27 cellular contexts compared by ENCODE assay signal in the genomic region with DNA sequence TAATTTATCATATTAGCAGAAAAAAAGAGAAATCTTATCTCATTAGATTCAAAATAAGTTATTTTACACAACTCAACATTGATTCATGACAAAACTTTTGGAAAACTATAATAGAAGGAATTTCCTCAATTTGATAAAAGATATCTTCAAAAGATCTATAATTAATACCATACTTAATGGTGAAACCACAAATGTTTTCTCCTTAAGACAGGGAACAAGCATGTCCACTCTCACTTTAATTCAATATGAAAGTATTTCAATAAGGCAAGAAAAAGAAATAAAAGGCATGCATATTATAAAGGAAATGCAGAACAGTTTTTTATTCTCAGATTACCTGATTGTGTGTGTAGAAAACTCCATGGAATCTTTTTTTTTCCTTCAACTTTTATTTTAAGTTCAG. TPM values are rescaled to one million over a fixed set of nuclear protein-coding genes. Genes with fewer than 3 reads are reported as not detected.
DNase-seq lines count a peak whose midpoint lies in the region; ATAC-seq, FAIRE-seq and TF ChIP-seq lines count a peak whose summit lies in the region.
"Had no signal": no experiment of that assay in that cellular context is flagged by ENCODE, and none has a peak within 500 bp of the region (broad histone marks: within the 10 kb centered on the region; RNA-seq: fewer than 3 reads in every experiment).

No MANE protein-coding gene starts in this region.

- peak; percentile 76 for ATAC-seq in SK-N-SH treated with all-trans-retinoic acid at 6 μM for 48 hours
- ATAC-seq: GM12878 had no signal

- no peak for TF ChIP-seq CTCF in type B pancreatic cell (conservative IDR thresholded peaks at IDR 0.05)

- DNase-seq in frontal cortex (ENCODE audit: low spot score in 2 of 2) (no peak), type B pancreatic cell (ENCODE audit: extremely low spot score, unreplicated experiment) (no peak), HTR-8/SVneo (ENCODE audit: insufficient read length, low spot score) (no peak)
- DNase-seq: ACHN; BE2C; C1 segment of cervical spinal cord; CD4-positive, alpha-beta memory T cell; CD4-positive, CD25-positive, alpha-beta regulatory T cell; CD8-positive, alpha-beta memory T cell; COR-L47; DMS 273 treated with DMSO at 0.1 percent for 48 hours; DMS153; DMS53; DMS79; DND-41; EL; GDM1 had no signal

- no peak overlapping the region for H3K4me3 Mint-ChIP-seq in type B pancreatic cell
- H3K4me3 Mint-ChIP-seq: CD14-positive monocyte; CD4-positive, alpha-beta memory T cell; CD4-positive, CD25-positive, alpha-beta regulatory T cell; CD8-positive, alpha-beta memory T cell had no signal

- no peaks in the 10 kb centered on the region for H3K4me1 Mint-ChIP-seq in type B pancreatic cell (ENCODE audit: unreplicated experiment)
- H3K4me1 Mint-ChIP-seq: CD14-positive monocyte; CD4-positive, alpha-beta memory T cell; CD4-positive, CD25-positive, alpha-beta regulatory T cell; CD8-positive, alpha-beta memory T cell had no signal

- no peaks in the 10 kb centered on the region for H3K27me3 Mint-ChIP-seq in type B pancreatic cell
- H3K27me3 Mint-ChIP-seq: CD4-positive, CD25-positive, alpha-beta regulatory T cell had no signal

- H3K9me3 Mint-ChIP-seq in type B pancreatic cell = peaks cover 9% of the 10 kb centered on the region

- H3K27ac Mint-ChIP-seq in type B pancreatic cell = no peak overlapping the region
- H3K27ac Mint-ChIP-seq: CD14-positive monocyte; CD4-positive, CD25-positive, alpha-beta regulatory T cell; CD8-positive, alpha-beta memory T cell had no signal

- FAIRE-seq in A204.1 (lab: Jason Lieb, UNC) = peak; percentile 3
- peak; percentile 57 for FAIRE-seq in frontal cortex (lab: Jason Lieb, UNC)
- FAIRE-seq in HTR-8/SVneo (lab: Jason Lieb, UNC) = no peak
- FAIRE-seq: GM12878, GM12892, GM18507 had no signal

- H3K36me3 Mint-ChIP-seq in type B pancreatic cell = no peaks in the 10 kb centered on the region
- H3K36me3 Mint-ChIP-seq: CD14-positive monocyte; CD4-positive, CD25-positive, alpha-beta regulatory T cell; CD8-positive, alpha-beta memory T cell had no signal

TF ChIP-seq in SK-N-SH treated with all-trans-retinoic acid at 6 μM for 48 hours, 23 proteins besides CTCF, POLR2A, EP300 and RAD21:
- TF ChIP-seq ARNTL (CRISPR knock-in tag; IDR thresholded peaks at IDR 0.05; ENCODE audit: borderline replicate concordance, low read depth) (no peak), ZFP3 (CRISPR knock-in tag; IDR thresholded peaks at IDR 0.05) (no peak), BACH2 (CRISPR knock-in tag; IDR thresholded peaks at IDR 0.05; ENCODE audit: borderline replicate concordance) (no peak), ZC3H10 (CRISPR knock-in tag; IDR thresholded peaks at IDR 0.05) (no peak), PPARA (CRISPR knock-in tag; IDR thresholded peaks at IDR 0.05; ENCODE audit: borderline replicate concordance) (no peak), ZNF8 (CRISPR knock-in tag; IDR thresholded peaks at IDR 0.05) (no peak), ZNF565 (CRISPR knock-in tag; conservative IDR thresholded peaks at IDR 0.05; ENCODE audit: low read depth) (no peak), ESRRG (CRISPR knock-in tag; IDR thresholded peaks at IDR 0.05) (no peak), CSDC2 (CRISPR knock-in tag; IDR thresholded peaks at IDR 0.05) (no peak), TCF4 (CRISPR knock-in tag; IDR thresholded peaks at IDR 0.05; ENCODE audit: borderline replicate concordance) (no peak), ZFP30 (CRISPR knock-in tag; IDR thresholded peaks at IDR 0.05) (no peak), GLIS3 (CRISPR knock-in tag; IDR thresholded peaks at IDR 0.05) (no peak), OSR1 (CRISPR knock-in tag; IDR thresholded peaks at IDR 0.05) (no peak)
- TF ChIP-seq, protein P1, sequence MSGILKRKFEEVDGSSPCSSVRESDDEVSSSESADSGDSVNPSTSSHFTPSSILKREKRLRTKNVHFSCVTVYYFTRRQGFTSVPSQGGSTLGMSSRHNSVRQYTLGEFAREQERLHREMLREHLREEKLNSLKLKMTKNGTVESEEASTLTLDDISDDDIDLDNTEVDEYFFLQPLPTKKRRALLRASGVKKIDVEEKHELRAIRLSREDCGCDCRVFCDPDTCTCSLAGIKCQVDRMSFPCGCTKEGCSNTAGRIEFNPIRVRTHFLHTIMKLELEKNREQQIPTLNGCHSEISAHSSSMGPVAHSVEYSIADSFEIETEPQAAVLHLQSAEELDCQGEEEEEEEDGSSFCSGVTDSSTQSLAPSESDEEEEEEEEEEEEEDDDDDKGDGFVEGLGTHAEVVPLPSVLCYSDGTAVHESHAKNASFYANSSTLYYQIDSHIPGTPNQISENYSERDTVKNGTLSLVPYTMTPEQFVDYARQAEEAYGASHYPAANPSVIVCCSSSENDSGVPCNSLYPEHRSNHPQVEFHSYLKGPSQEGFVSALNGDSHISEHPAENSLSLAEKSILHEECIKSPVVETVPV (CRISPR knock-in tag; IDR thresholded peaks at IDR 0.05) = no peak
- TF ChIP-seq, protein P2, sequence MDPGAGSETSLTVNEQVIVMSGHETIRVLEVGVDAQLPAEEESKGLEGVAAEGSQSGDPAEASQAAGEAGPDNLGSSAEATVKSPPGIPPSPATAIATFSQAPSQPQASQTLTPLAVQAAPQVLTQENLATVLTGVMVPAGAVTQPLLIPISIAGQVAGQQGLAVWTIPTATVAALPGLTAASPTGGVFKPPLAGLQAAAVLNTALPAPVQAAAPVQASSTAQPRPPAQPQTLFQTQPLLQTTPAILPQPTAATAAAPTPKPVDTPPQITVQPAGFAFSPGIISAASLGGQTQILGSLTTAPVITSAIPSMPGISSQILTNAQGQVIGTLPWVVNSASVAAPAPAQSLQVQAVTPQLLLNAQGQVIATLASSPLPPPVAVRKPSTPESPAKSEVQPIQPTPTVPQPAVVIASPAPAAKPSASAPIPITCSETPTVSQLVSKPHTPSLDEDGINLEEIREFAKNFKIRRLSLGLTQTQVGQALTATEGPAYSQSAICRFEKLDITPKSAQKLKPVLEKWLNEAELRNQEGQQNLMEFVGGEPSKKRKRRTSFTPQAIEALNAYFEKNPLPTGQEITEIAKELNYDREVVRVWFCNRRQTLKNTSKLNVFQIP (CRISPR knock-in tag; IDR thresholded peaks at IDR 0.05; ENCODE audit: borderline replicate concordance, low read depth) = no peak
TF ChIP-seq in SK-N-SH treated with all-trans-retinoic acid at 6 μM for 48 hours: peak in this region for 0.

RNA-seq across cellular contexts. Expression of a gene that starts 23.6 kb away (rescaled TPM):
- not detected for total RNA-seq in frontal cortex
- 0.40 TPM in 1 of 2 replicates, not detected in the other for total RNA-seq in type B pancreatic cell (ENCODE audit: low replicate concordance)
- total RNA-seq: A172; A673; CD4-positive, alpha-beta memory T cell; CD4-positive, CD25-positive, alpha-beta regulatory T cell; CD8-positive, alpha-beta memory T cell; Daoy; G401; GM12878 had no signal
